ENCODE assay signal across 26 cellular contexts in genomic region chr20:53793783-53794383, GRCh38.
DNase-seq lines count a peak whose midpoint lies in the region; ATAC-seq, FAIRE-seq and TF ChIP-seq lines count a peak whose summit lies in the region.
"Had no signal": no experiment of that assay in that cellular context is flagged by ENCODE, and none has a peak within 500 bp of the region (broad histone marks: within the 10 kb centered on the region; RNA-seq: fewer than 3 reads in every experiment).

No MANE protein-coding gene starts in this region.

- ATAC-seq in HepG2, result no peak
- ATAC-seq in right lobe of liver, result no peak
- ATAC-seq in left lung, result peak; percentile 48
- ATAC-seq: lower lobe of right lung; mucosa of descending colon; natural killer cell treated with Interleukin-12 subunit alpha and Interleukin-12 subunit beta and Interleukin-15 and Interleukin-18, amount 100 ng/mL, for 72 hours; right cardiac atrium; stimulated activated memory B cell treated with anti-CD40 and anti-IgM and Interleukin-4, amounts not matched to agents 10 μg/mL and 1 μg/mL and 100 μg/mL, for 72 hours had no signal

- TF ChIP-seq CTCF in HepG2 (CRISPR knock-in tag; IDR thresholded peaks at IDR 0.05) (no peak), right lobe of liver (IDR thresholded peaks at IDR 0.05) (no peak), bronchial epithelial cell (IDR thresholded peaks at IDR 0.05; ENCODE audit: insufficient read depth, low read length, severe bottlenecking) (no peak), left lung (IDR thresholded peaks at IDR 0.05) (no peak), lower leg skin (IDR thresholded peaks at IDR 0.05) (no peak)

- H3K27me3 ChIP-seq in HepG2 (ENCODE audit: control insufficient read depth in 1 of 2, insufficient read depth in 2 of 2, low read length in 2 of 2) (no peaks in the 10 kb centered on the region), right lobe of liver (no peaks in the 10 kb centered on the region), bronchial epithelial cell (ENCODE audit: control insufficient read depth, insufficient read depth, low read length) (no peaks in the 10 kb centered on the region), left lung (no peaks in the 10 kb centered on the region)
- H3K27me3 ChIP-seq: ovary had no signal

- intact Hi-C loops in HepG2 (cut with micrococcal nuclease; ENCODE audit: unreplicated experiment) (no loop called here), right lobe of liver (cut with DNase I) (no loop called here), left lung (cut with DNase I) (no loop called here), lower leg skin (cut with DNase I; ENCODE audit: low total_unique reads) (loop anchor here (10.0 kb wide), 1 partner anchor 71 kb away; no protein-coding TSS in a partner anchor)

- H3K4me3 ChIP-seq in HepG2 (replicated peaks in 1 of 3; ENCODE audit: insufficient read depth in 1 of 3, low read depth in 2 of 3, low read length in 3 of 3), result no peak overlapping the region
- no peak overlapping the region for H3K4me3 ChIP-seq in right lobe of liver
- H3K4me3 ChIP-seq in bronchial epithelial cell (ENCODE audit: low read depth, low read length), result no peak overlapping the region
- H3K4me3 ChIP-seq in left lung, result no peak overlapping the region
- no peak overlapping the region for H3K4me3 ChIP-seq in lower leg skin (ENCODE audit: low read depth, poor library complexity, severe bottlenecking)
- H3K4me3 ChIP-seq: lower lobe of right lung, mucosa of descending colon, ovary, thoracic aorta had no signal

- H3K27ac ChIP-seq in HepG2 (ENCODE audit: extremely low read length, insufficient read depth, low read length) (no peak overlapping the region), right lobe of liver (no peak overlapping the region), left lung (no peak overlapping the region)
- H3K27ac ChIP-seq: lower lobe of right lung, ovary, thoracic aorta had no signal

- H3K9ac ChIP-seq in HepG2 (ENCODE audit: insufficient read depth, low read depth, low read length), result no peak overlapping the region

- CTCF ChIA-PET in HepG2 (lab: Yijun Ruan, JAX; ENCODE audit: low intra/inter-chr PET ratio, low total read pairs), result no interaction called here

- H2AFZ ChIP-seq in HepG2 (ENCODE audit: low read length), result peak overlapping the region; percentile 1

- DNase-seq in HepG2 (ENCODE audit: low spot score) (no peak), right lobe of liver (no peak), bronchial epithelial cell (ENCODE audit: low read depth) (peak; percentile 90), left lung (no peak), lower leg skin (ENCODE audit: low spot score in 2 of 2) (no peak), NCI-H1694 treated with DMSO at 0.1 percent for 48 hours (lab: John Stamatoyannopoulos, UW) (no peak), nucleus accumbens (lab: John Stamatoyannopoulos, UW) (no peak)
- DNase-seq in central memory CD4-positive, alpha-beta T cell, result no peak
- DNase-seq: activated T-cell treated with anti-CD3 and anti-CD28 coated beads for 4 hours; anterior cingulate cortex; caudate nucleus; DMS153; KG1; lower lobe of right lung; mucosa of descending colon; NCI-H1417 treated with DMSO at 0.1 percent for 48 hours; NCI-H748 treated with DMSO at 0.1 percent for 48 hours; ovary; right cardiac atrium; RPMI8226; stimulated activated CD4-positive, alpha-beta T cell treated with anti-CD3 and anti-CD28 coated beads, Interleukin-4, amount 100 ng/mL, for 24 hours; T-helper 2 cell had no signal

- POLR2A ChIA-PET in HepG2 (lab: Yijun Ruan, JAX), result interaction anchor here (0.8 to 2.4 kb wide), 2 partner anchors 7 to 55 kb away, joined by 3 to 9 read pairs; no protein-coding TSS in a partner anchor

- H3K4me1 ChIP-seq in HepG2 (ENCODE audit: insufficient read depth, low read length), result peaks cover 35% of the 10 kb centered on the region
- H3K4me1 ChIP-seq in right lobe of liver, result no peaks in the 10 kb centered on the region
- no peaks in the 10 kb centered on the region for H3K4me1 ChIP-seq in left lung
- H3K4me1 ChIP-seq: lower lobe of right lung had no signal

- H3K79me2 ChIP-seq in HepG2 (ENCODE audit: insufficient read depth, low read length), result no peaks in the 10 kb centered on the region

- TF ChIP-seq EP300 in HepG2 (IDR thresholded peaks at IDR 0.05; ENCODE audit: low read depth in 2 of 2, low read length in 2 of 2), result no peak
- TF ChIP-seq EP300 in HepG2 (CRISPR knock-in tag; IDR thresholded peaks at IDR 0.05; ENCODE audit: borderline replicate concordance), result no peak

- H3K36me3 ChIP-seq in HepG2 (replicated peaks in 1 of 2; ENCODE audit: control insufficient read depth in 1 of 2, insufficient read depth in 2 of 2, low read length in 2 of 2) (no peaks in the 10 kb centered on the region), right lobe of liver (no peaks in the 10 kb centered on the region), bronchial epithelial cell (ENCODE audit: control insufficient read depth, insufficient read depth, low read length) (no peaks in the 10 kb centered on the region), left lung (no peaks in the 10 kb centered on the region)
- H3K36me3 ChIP-seq: lower lobe of right lung, ovary, thoracic aorta had no signal

- H3K4me2 ChIP-seq in HepG2 (ENCODE audit: low read depth, low read length), result no peak overlapping the region

- no peaks in the 10 kb centered on the region for H4K20me1 ChIP-seq in HepG2 (ENCODE audit: insufficient read depth, low read length)

- 98% methylated on average over 7 of the region's 7 CpGs for WGBS in HepG2 (ENCODE audit: low lambda C conversion rate)
- 64% methylated on average over 7 of the region's 7 CpGs for WGBS in right lobe of liver (ENCODE audit: insufficient coverage, low coverage, low lambda C conversion rate, missing lambda C conversion rate)
- WGBS in lower leg skin, 2 donors, result 68 to 74% methylated on average over 7 of the region's 7 CpGs

- BruUV-seq in HepG2 (replicated peaks; lab: Mats Ljungman, UMichigan), result no TSS peak

- in situ Hi-C loops in HepG2 (cut with HindIII; ENCODE audit: extremely low pct_ligation_motif_present, low pct_unique_long_range_greater_than_20kb), result no loop called here

- TF ChIP-seq POLR2A in HepG2 (IDR thresholded peaks at IDR 0.05; ENCODE audit: insufficient read depth in 1 of 2, low read depth in 2 of 2, low read length in 2 of 2), result no peak
- no peak for TF ChIP-seq POLR2A in right lobe of liver (IDR thresholded peaks at IDR 0.05)
- no peak for TF ChIP-seq POLR2A in lower leg skin (IDR thresholded peaks at IDR 0.05)

- no peak for TF ChIP-seq RAD21 in HepG2 (CRISPR knock-in tag; IDR thresholded peaks at IDR 0.05)

- H3K9me3 ChIP-seq in HepG2 (ENCODE audit: low read length) (no peaks in the 10 kb centered on the region), right lobe of liver (no peaks in the 10 kb centered on the region), left lung (no peaks in the 10 kb centered on the region)
- H3K9me3 ChIP-seq: lower lobe of right lung, mucosa of descending colon, ovary, thoracic aorta had no signal

- FAIRE-seq in HepG2 (lab: Jason Lieb, UNC), result no peak
- no peak for FAIRE-seq in bronchial epithelial cell (lab: Jason Lieb, UNC)
- FAIRE-seq: H54 had no signal

TF ChIP-seq in HepG2, 621 proteins besides CTCF, POLR2A, EP300 and RAD21:
- TF ChIP-seq ZNF83 (CRISPR knock-in tag; IDR thresholded peaks at IDR 0.05; ENCODE audit: borderline replicate concordance) (no peak), CEBPB (IDR thresholded peaks at IDR 0.05; ENCODE audit: borderline replicate concordance, low read depth, low read length) (peak; percentile 48; the same call in 1 of the 2 replicates)
